In the genomic region with DNA sequence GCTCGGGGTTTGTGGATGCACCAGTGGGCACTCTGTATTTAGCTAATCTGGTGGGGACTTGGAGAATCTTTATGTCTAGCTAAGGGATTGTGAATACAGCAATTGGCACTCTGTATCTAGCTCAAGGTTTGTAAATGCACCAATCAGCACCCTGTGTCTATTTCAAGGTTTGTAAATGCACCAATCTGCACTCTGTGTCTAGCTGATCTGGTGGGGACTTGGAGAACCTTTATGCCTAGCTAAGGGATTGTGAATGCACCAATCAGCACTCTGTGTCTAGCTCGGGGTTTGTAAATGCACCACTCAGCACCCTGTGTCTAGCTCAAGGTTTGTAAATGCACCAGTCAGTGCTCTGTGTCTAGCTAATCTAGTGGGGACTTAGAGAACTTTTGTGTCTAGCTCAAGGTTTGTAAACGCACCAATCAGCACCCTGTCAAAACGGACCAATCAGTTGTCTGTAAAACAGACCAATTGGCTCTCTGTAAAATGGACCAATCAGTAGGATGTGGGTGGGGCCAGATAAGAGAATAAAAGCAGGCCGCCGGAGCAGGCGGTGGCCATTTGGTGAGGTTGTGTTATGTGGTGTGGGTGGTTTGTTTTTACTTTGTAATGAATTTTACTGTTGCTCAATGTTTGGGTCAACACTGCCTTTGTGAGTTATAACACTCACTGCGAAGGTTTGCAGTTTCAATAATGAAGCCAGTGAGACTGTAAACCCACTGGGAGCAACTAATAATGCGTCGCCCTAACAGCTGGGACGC, we compare ENCODE assay signal across 5 cellular contexts. TPM values are rescaled to one million over a fixed set of nuclear protein-coding genes. Genes with fewer than 3 reads are reported as not detected.
"Had no signal": no experiment of that assay in that cellular context is flagged by ENCODE, and none has a peak within 500 bp of the region (broad histone marks: within the 10 kb centered on the region; RNA-seq: fewer than 3 reads in every experiment).

No MANE protein-coding gene starts in this region.

RNA-seq across cellular contexts. Expression of a gene that starts 33.8 kb away (rescaled TPM):
- total RNA-seq: ascending aorta, omental fat pad, suprapubic skin, urinary bladder had no signal
- polyA plus RNA-seq: keratinocyte had no signal
